In the genomic region with DNA sequence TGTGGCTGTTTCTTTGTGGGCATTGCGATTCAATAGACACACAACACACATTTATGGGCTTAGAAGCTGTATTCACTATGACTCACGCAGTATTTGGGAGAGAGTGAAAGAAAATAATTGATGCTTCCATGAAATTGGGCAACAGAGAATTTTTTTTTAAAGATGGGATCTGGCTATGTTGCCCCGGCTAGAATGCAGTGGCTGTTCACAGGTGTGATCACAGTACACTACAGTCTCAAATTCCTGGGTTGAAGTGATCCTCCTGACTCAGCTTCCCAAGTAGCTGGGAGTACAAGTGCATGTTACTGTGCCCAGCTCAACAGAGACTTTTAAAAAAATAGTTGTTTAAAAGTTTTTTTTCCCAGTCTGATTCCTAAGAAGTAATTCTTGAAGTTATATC, we compare ENCODE assay signal across 8 cellular contexts.
"Had no signal": no experiment of that assay in that cellular context is flagged by ENCODE, and none has a peak within 500 bp of the region (broad histone marks: within the 10 kb centered on the region; RNA-seq: fewer than 3 reads in every experiment).

No MANE protein-coding gene starts in this region.

- H3K4me3 ChIP-seq: GM12878 had no signal

- ATAC-seq: GM12878 had no signal

- DNase-seq: GDM1, GF-D8 had no signal

- FAIRE-seq: G401.6, GM12878, GM12891, GM12892, GM18507, GM19239 had no signal
